ENCODE assay signal across 8 cellular contexts in the genomic region with DNA sequence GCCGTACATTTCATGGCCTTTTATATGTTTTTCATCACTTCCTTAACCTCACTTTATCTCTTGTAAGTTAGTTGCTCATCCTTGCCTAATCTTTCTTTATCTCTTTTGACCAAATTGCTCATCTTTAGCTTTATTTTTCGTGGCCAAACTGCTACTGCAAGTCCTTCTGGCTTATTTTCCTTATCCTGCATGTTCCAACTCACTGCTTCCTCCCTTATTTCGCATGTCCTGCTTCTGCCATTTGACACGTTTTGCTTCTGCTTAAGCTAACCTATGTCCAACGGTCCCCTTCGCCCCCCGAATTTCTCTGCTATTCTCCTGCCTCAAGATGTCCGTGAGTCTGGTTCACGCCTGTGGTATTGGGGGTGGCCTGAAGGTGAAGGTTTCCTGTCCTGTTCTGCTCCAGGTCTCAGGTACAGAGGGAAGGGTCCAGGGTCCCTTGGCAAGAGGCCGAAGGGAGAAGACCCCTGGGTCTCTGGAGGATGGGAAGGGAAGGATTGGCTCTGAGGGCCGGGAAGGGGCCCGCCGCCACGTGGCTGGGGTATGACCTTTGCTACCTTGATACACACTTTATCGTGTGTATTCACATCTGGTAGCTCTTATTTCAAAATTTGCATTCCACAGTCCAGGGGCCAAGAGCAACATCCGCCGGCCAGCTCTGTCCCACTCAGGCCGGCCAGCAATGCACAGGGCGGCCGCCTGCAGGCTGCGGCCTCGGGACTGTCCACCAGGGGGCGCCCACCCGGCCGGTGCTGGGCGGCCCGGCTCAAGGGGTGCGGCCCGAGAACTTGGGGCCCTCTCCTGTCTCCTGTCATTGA. TPM values are rescaled to one million over a fixed set of nuclear protein-coding genes. Genes with fewer than 3 reads are reported as not detected.
DNase-seq lines count a peak whose midpoint lies in the region; ATAC-seq and TF ChIP-seq lines count a peak whose summit lies in the region.

No MANE protein-coding gene starts in this region.

- TF ChIP-seq CTCF in brain (conservative IDR thresholded peaks at IDR 0.05) = peak; percentile 86 to 95

- ATAC-seq in HG03354 (IDR thresholded peaks at IDR 0.05; ENCODE audit: poor library complexity, severe bottlenecking, unreplicated experiment) (peak; percentile 63), HG02970 (IDR thresholded peaks at IDR 0.05; ENCODE audit: low FRiP score, unreplicated experiment) (no peak)

- H3K4me1 Mint-ChIP-seq in brain = peaks cover 10% of the 10 kb centered on the region

- peaks cover 0 to 5% (median 0%) of the 10 kb centered on the region in 5 experiments for H3K9me3 Mint-ChIP-seq in brain

- peaks cover 21% of the 10 kb centered on the region for H3K27me3 Mint-ChIP-seq in brain

- DNase-seq in GM04504 (ENCODE audit: low read depth) (peak; percentile 69), UCSD-AML1 (lab: John Stamatoyannopoulos, UW; ENCODE audit: unreplicated experiment) (peak; percentile 61), left kidney (ENCODE audit: low read depth, low spot score) (peak; percentile 65), NCI-H446 treated with DMSO at 0.1 percent for 48 hours (lab: John Stamatoyannopoulos, UW) (no peak)
- peak in 2 of 3 donors; percentile 27 to 68 for DNase-seq in stimulated activated CD4-positive, alpha-beta T cell treated with anti-CD3 and anti-CD28 coated beads, TNF-alpha, amount 100 ng/mL, for 1 hour (ENCODE audit: low read depth in 3 of 3, low spot score in 1 of 3)

- no peaks in the 10 kb centered on the region for H3K36me3 Mint-ChIP-seq in brain

- H3K27ac Mint-ChIP-seq in brain = peak overlapping the region in 1 of 5 experiments; percentile 15

- peak overlapping the region in 2 of 5 experiments; percentile 15 to 18 for H3K4me3 Mint-ChIP-seq in brain

RNA-seq across cellular contexts. Expression of gene C19orf85, which starts 2.9 kb away (rescaled TPM):
- polyA plus RNA-seq in brain (ENCODE audit: insufficient read depth, low read depth, low replicate concordance) = 3.1 TPM

RNA-seq across cellular contexts. Expression of gene ISOC2, which starts 6.0 kb away (rescaled TPM):
- 43.8 TPM for polyA plus RNA-seq in brain (ENCODE audit: insufficient read depth, low read depth, low replicate concordance)

RNA-seq across cellular contexts. Expression of gene ZNF628, which starts 9.0 kb away (rescaled TPM):
- 6.5 TPM for polyA plus RNA-seq in brain (ENCODE audit: insufficient read depth, low read depth, low replicate concordance)

RNA-seq across cellular contexts. Expression of gene NAT14, which starts 17.5 kb away (rescaled TPM):
- polyA plus RNA-seq in brain (ENCODE audit: insufficient read depth, low read depth, low replicate concordance) = 95.6 TPM

RNA-seq across cellular contexts. Expression of gene SSC5D, which starts 20.8 kb away (rescaled TPM):
- polyA plus RNA-seq in brain (ENCODE audit: insufficient read depth, low read depth, low replicate concordance) = 2.6 TPM
